8 cellular contexts compared by ENCODE assay signal in genomic region chr2:157830696-157831570, GRCh38. TPM values are rescaled to one million over a fixed set of nuclear protein-coding genes. Genes with fewer than 3 reads are reported as not detected.
DNase-seq lines count a peak whose midpoint lies in the region; ATAC-seq and TF ChIP-seq lines count a peak whose summit lies in the region.

No MANE protein-coding gene starts in this region.

- no peak for ATAC-seq in GM21360 (IDR thresholded peaks at IDR 0.05; ENCODE audit: unreplicated experiment)
- ATAC-seq in stimulated activated effector memory CD8-positive, alpha-beta T cell treated with anti-CD3 and anti-CD28 coated beads, Interleukin-12 subunit alpha, Interleukin-12 subunit beta, amount 100 ng/mL, for 72 hours: no peak

- no peak overlapping the region for H3K18ac ChIP-seq in H9 (ENCODE audit: insufficient read length, low read depth, low read length)

- WGBS in H9 (ENCODE audit: extremely low coverage, insufficient read length, low lambda C conversion rate): no CpG with 5 or more reads among the region's 2 CpGs

- no peaks in the 10 kb centered on the region for H3K36me3 Mint-ChIP-seq in H9 (ENCODE audit: insufficient read depth in 1 of 3, low read depth in 3 of 3)
- peaks cover 7% of the 10 kb centered on the region for H3K36me3 Mint-ChIP-seq in stimulated activated effector memory CD8-positive, alpha-beta T cell treated with anti-CD3 and anti-CD28 coated beads, Interleukin-12 subunit alpha, Interleukin-12 subunit beta, amount 100 ng/mL, for 72 hours

- no peaks in the 10 kb centered on the region for H4K20me1 ChIP-seq in H9 (ENCODE audit: control insufficient read depth, insufficient read depth, insufficient read length)

- no peak overlapping the region for H2AFZ ChIP-seq in H9 (ENCODE audit: low read length)

- H3K79me2 ChIP-seq in H9 (ENCODE audit: insufficient read depth, low read length): no peaks in the 10 kb centered on the region

- no peaks in the 10 kb centered on the region for H3K27me3 ChIP-seq in H9 (ENCODE audit: insufficient read depth, low read length)
- no peaks in the 10 kb centered on the region for H3K27me3 ChIP-seq in skeletal muscle satellite cell (ENCODE audit: control insufficient read depth, insufficient read depth, low read length)

- H3K4ac ChIP-seq in H9 (ENCODE audit: low read depth, low read length): no peak overlapping the region

- H3K27ac Mint-ChIP-seq in H9: peak overlapping the region; percentile 56 to 67 (median 66); a peak in 6 of 7 replicates
- H3K27ac Mint-ChIP-seq in stimulated activated effector memory CD8-positive, alpha-beta T cell treated with anti-CD3 and anti-CD28 coated beads, Interleukin-12 subunit alpha, Interleukin-12 subunit beta, amount 100 ng/mL, for 72 hours: no peak overlapping the region

- H2BK120ac ChIP-seq in H9 (ENCODE audit: low read depth, low read length, poor library complexity, severe bottlenecking): no peak overlapping the region

- peaks cover 6% of the 10 kb centered on the region for H3K4me1 ChIP-seq in H9 (ENCODE audit: insufficient read depth, low read length)
- H3K4me1 ChIP-seq in skeletal muscle satellite cell (ENCODE audit: control insufficient read depth, insufficient read depth, low read length): peaks cover 25% of the 10 kb centered on the region

- no peak overlapping the region for H3K56ac ChIP-seq in H9 (ENCODE audit: insufficient read length, low read depth, low read length)

- no peaks in the 10 kb centered on the region for H3K79me1 ChIP-seq in H9 (ENCODE audit: insufficient read depth, low read depth, low read length, poor library complexity, severe bottlenecking)

- no peak overlapping the region for H3K4me2 ChIP-seq in H9 (ENCODE audit: insufficient read depth, insufficient read length, low read length)
- peak overlapping the region; percentile 66 for H3K4me2 ChIP-seq in skeletal muscle satellite cell (ENCODE audit: low read length)

- H3K23me2 ChIP-seq in H9 (ENCODE audit: insufficient read length, low read depth, low read length, poor library complexity, severe bottlenecking): no peaks in the 10 kb centered on the region

- H4K8ac ChIP-seq in H9 (replicated peaks; ENCODE audit: insufficient read length, low read depth, low read length): no peak overlapping the region

- no peak for TF ChIP-seq CTCF in H9 (conservative IDR thresholded peaks at IDR 0.05)

- H3K36me3 ChIP-seq in skeletal muscle satellite cell (ENCODE audit: insufficient read depth, low read length): no peaks in the 10 kb centered on the region

- no peak overlapping the region for H4K5ac ChIP-seq in H9 (ENCODE audit: insufficient read length, low read depth, low read length)

- no peak overlapping the region for H2BK20ac ChIP-seq in H9 (ENCODE audit: low read depth, low read length, poor library complexity, severe bottlenecking)

- no peak overlapping the region for H2BK15ac ChIP-seq in H9 (ENCODE audit: low read depth, low read length)

- H3K9me3 Mint-ChIP-seq in H9: no peaks in the 10 kb centered on the region
- no peaks in the 10 kb centered on the region for H3K9me3 Mint-ChIP-seq in stimulated activated effector memory CD8-positive, alpha-beta T cell treated with anti-CD3 and anti-CD28 coated beads, Interleukin-12 subunit alpha, Interleukin-12 subunit beta, amount 100 ng/mL, for 72 hours

- H3K27me3 Mint-ChIP-seq in H9 (ENCODE audit: low read depth): no peaks in the 10 kb centered on the region

- H3K4me3 Mint-ChIP-seq in H9: no peak overlapping the region; a peak in 1 of 5 replicates
- H3K4me3 Mint-ChIP-seq in stimulated activated effector memory CD8-positive, alpha-beta T cell treated with anti-CD3 and anti-CD28 coated beads, Interleukin-12 subunit alpha, Interleukin-12 subunit beta, amount 100 ng/mL, for 72 hours: no peak overlapping the region

- H3K4me1 Mint-ChIP-seq in H9: peaks cover 36% of the 10 kb centered on the region in 2 experiments
- peaks cover 11% of the 10 kb centered on the region for H3K4me1 Mint-ChIP-seq in stimulated activated effector memory CD8-positive, alpha-beta T cell treated with anti-CD3 and anti-CD28 coated beads, Interleukin-12 subunit alpha, Interleukin-12 subunit beta, amount 100 ng/mL, for 72 hours

- no peak overlapping the region for H3K27ac ChIP-seq in H9 (ENCODE audit: insufficient read length, low read depth, low read length)

- no peak overlapping the region for H3K23ac ChIP-seq in H9 (ENCODE audit: insufficient read length, low read depth, low read length)

- H3K9ac ChIP-seq in H9 (ENCODE audit: extremely low read depth, insufficient read length, low read length): no peak overlapping the region
- H3K9ac ChIP-seq in skeletal muscle satellite cell (ENCODE audit: low read depth, low read length): peak overlapping the region; percentile 55

- no peak overlapping the region for H3T11ph ChIP-seq in H9 (ENCODE audit: low read length)

- H3K9me3 ChIP-seq in H9 (ENCODE audit: control insufficient read depth, low read depth, low read length) (no peaks in the 10 kb centered on the region), skeletal muscle satellite cell (replicated peaks; ENCODE audit: low read length) (no peaks in the 10 kb centered on the region)

- DNase-seq in H9 (no peak), SW 1271 (lab: John Stamatoyannopoulos, UW) (peak; percentile 57 to 72), glomerular endothelial cell (ENCODE audit: extremely low read depth, low read depth, low spot score) (peak; percentile 85), GF-D8 (lab: John Stamatoyannopoulos, UW) (no peak), NCI-H2227 treated with DMSO at 0.1 percent for 48 hours (lab: John Stamatoyannopoulos, UW) (no peak)
- DNase-seq in stimulated activated effector memory CD8-positive, alpha-beta T cell treated with anti-CD3 and anti-CD28 coated beads, Interleukin-12 subunit alpha, Interleukin-12 subunit beta, amount 100 ng/mL, for 72 hours (ENCODE audit: low spot score in 2 of 2): no peak

- no peak overlapping the region for H2AK5ac ChIP-seq in H9 (ENCODE audit: insufficient read length, low read length)

- no peak overlapping the region for H4K91ac ChIP-seq in H9 (ENCODE audit: insufficient read length, low read depth, low read length)

- no peak overlapping the region for H2BK5ac ChIP-seq in H9 (ENCODE audit: insufficient read length, low read length)

- no peak overlapping the region for H3K14ac ChIP-seq in H9 (ENCODE audit: insufficient read depth, low read length)

- H2BK12ac ChIP-seq in H9 (ENCODE audit: insufficient read length, low read depth, low read length): no peak overlapping the region

- H3K4me3 ChIP-seq in skeletal muscle satellite cell (ENCODE audit: low read length): peak overlapping the region; percentile 25

RNA-seq across cellular contexts. Expression of gene ACVR1, which starts 45.2 kb away (rescaled TPM):
- 21.2 and 25.1 TPM in 2 replicates for total RNA-seq in H9 (2021)
- 22.3 and 23.8 TPM in 2 replicates for total RNA-seq in glomerular endothelial cell
- total RNA-seq in skeletal muscle satellite cell (2012; rRNA removed): 23.3 and 24.0 TPM in 2 replicates

Comparison
In these comparisons a context has a peak if more than half of its experiments do, and no peak if none do; other contexts are left out.
1. DNase-seq: peak in SW 1271 (2 of 2) and glomerular endothelial cell (single experiment); none in H9 (single experiment), stimulated activated effector memory CD8-positive, alpha-beta T cell treated with anti-CD3 and anti-CD28 coated beads, Interleukin-12 subunit alpha, Interleukin-12 subunit beta, amount 100 ng/mL, for 72 hours (0 of 2), GF-D8 (single experiment) and NCI-H2227 treated with DMSO at 0.1 percent for 48 hours (single experiment).